20 cellular contexts compared by ENCODE assay signal in genomic region chr10:79208251-79208983, GRCh38.
A peak's percentile ranks its signal among the peaks of the same experiment; 100 is the strongest.
DNase-seq lines count a peak whose midpoint lies in the region; ATAC-seq and TF ChIP-seq lines count a peak whose summit lies in the region.
"Had no signal": no experiment of that assay in that cellular context is flagged by ENCODE, and none has a peak within 500 bp of the region (broad histone marks: within the 10 kb centered on the region; RNA-seq: fewer than 3 reads in every experiment).

No MANE protein-coding gene starts in this region.

- H4K20me1 ChIP-seq in BLaER1 treated with 17β-estradiol and CSF1 and Interleukin-3, amounts not matched to agents 10 nM and 100 nM: peaks cover 79 to 98% (median 92%) of the 10 kb centered on the region in 11 experiments

- peak overlapping the region; percentile 67 for H3K27ac Mint-ChIP-seq in activated T-helper 17 cell treated with anti-CD3 and anti-CD28 coated beads, Interleukin-2, amount 50 U/mL, for 72 hours
- H3K27ac Mint-ChIP-seq in glutamatergic neuron (ENCODE audit: unreplicated experiment): peak overlapping the region; percentile 88
- H3K27ac Mint-ChIP-seq: B cell had no signal

- TF ChIP-seq CTCF in glutamatergic neuron (IDR thresholded peaks at IDR 0.05; ENCODE audit: partially characterized antibody, unreplicated experiment) (no peak), spleen (IDR thresholded peaks at IDR 0.05 in 8 of 11, conservative IDR thresholded peaks at IDR 0.05 in 3 of 11) (no peak), colonic mucosa (IDR thresholded peaks at IDR 0.05) (no peak)

- H3K27ac ChIP-seq in BLaER1 treated with 17β-estradiol and CSF1 and Interleukin-3, amounts not matched to agents 10 nM and 100 nM: no peak overlapping the region
- H3K27ac ChIP-seq in spleen (peak overlapping the region in 5 of 8 donors; percentile 47 to 67 (median 54)), colonic mucosa (no peak overlapping the region)

- no peak overlapping the region for H3K4me3 Mint-ChIP-seq in activated T-helper 17 cell treated with anti-CD3 and anti-CD28 coated beads, Interleukin-2, amount 50 U/mL, for 72 hours
- peak overlapping the region; percentile 65 for H3K4me3 Mint-ChIP-seq in glutamatergic neuron (ENCODE audit: unreplicated experiment)
- H3K4me3 Mint-ChIP-seq: B cell; CD4-positive, alpha-beta memory T cell had no signal

- peaks cover 0 to 62% (median 45%) of the 10 kb centered on the region in 10 experiments; a peak in 17 of 20 replicates for H3K4me1 ChIP-seq in BLaER1 treated with 17β-estradiol and CSF1 and Interleukin-3, amounts not matched to agents 10 nM and 100 nM
- H3K4me1 ChIP-seq in spleen: peaks cover 0 to 52% (median 21%) of the 10 kb centered on the region in 6 donors
- H3K4me1 ChIP-seq in colonic mucosa: no peaks in the 10 kb centered on the region

- DNase-seq in glutamatergic neuron: no peak
- no peak for DNase-seq in spleen
- no peak for DNase-seq in MV-4-11 (lab: John Stamatoyannopoulos, UW)
- no peak for DNase-seq in Right ventricle myocardium superior
- no peak for DNase-seq in colonic mucosa
- DNase-seq: CD4-positive, alpha-beta memory T cell; DMS53; EL; H7; MM.1S; NCI-H1105; NCI-H2081 treated with DMSO at 0.1 percent for 48 hours; NCI-H748 treated with DMSO at 0.1 percent for 48 hours; NK-92 treated with Interleukin-12 subunit alpha and Interleukin-12 subunit beta, amount 100 ng/mL, for 24 hours had no signal

- 85 to 91% (median 89%) methylated on average over 12 to 15 of the region's 15 CpGs for WGBS in spleen, 5 donors

- H3K9me3 ChIP-seq in BLaER1 treated with 17β-estradiol and CSF1 and Interleukin-3, amounts not matched to agents 10 nM and 100 nM (replicated peaks in 1 of 11): no peaks in the 10 kb centered on the region
- H3K9me3 ChIP-seq in spleen (no peaks in the 10 kb centered on the region), colonic mucosa (no peaks in the 10 kb centered on the region)
- H3K9me3 ChIP-seq: SK-N-SH had no signal

- intact Hi-C loops in spleen (cut with DNase I; ENCODE audit: low total_unique reads): no loop called here
- intact Hi-C loops in Right ventricle myocardium superior (cut with DNase I): no loop called here
- intact Hi-C loops in colonic mucosa (cut with DNase I): no loop called here

- peaks cover 84 to 98% (median 95%) of the 10 kb centered on the region in 11 experiments for H3K36me3 ChIP-seq in BLaER1 treated with 17β-estradiol and CSF1 and Interleukin-3, amounts not matched to agents 10 nM and 100 nM
- H3K36me3 ChIP-seq in spleen (peaks cover 0 to 94% (median 10%) of the 10 kb centered on the region in 6 donors), colonic mucosa (no peaks in the 10 kb centered on the region)

- no peak for ATAC-seq in activated T-helper 17 cell treated with anti-CD3 and anti-CD28 coated beads, Interleukin-2, amount 50 U/mL, for 72 hours (replicated peaks)
- ATAC-seq in GM19467 (IDR thresholded peaks at IDR 0.05; ENCODE audit: unreplicated experiment) (no peak), Right ventricle myocardium superior (ENCODE audit: poor library complexity) (no peak)
- ATAC-seq: Right ventricle myocardium inferior had no signal

- H3K4me1 Mint-ChIP-seq in activated T-helper 17 cell treated with anti-CD3 and anti-CD28 coated beads, Interleukin-2, amount 50 U/mL, for 72 hours: no peaks in the 10 kb centered on the region
- H3K4me1 Mint-ChIP-seq in glutamatergic neuron (ENCODE audit: low read depth, unreplicated experiment): peaks cover 38% of the 10 kb centered on the region

- H3K27me3 ChIP-seq in BLaER1 treated with 17β-estradiol and CSF1 and Interleukin-3, amounts not matched to agents 10 nM and 100 nM: no peaks in the 10 kb centered on the region
- H3K27me3 ChIP-seq in spleen (replicated peaks in 1 of 7) (no peaks in the 10 kb centered on the region), colonic mucosa (no peaks in the 10 kb centered on the region)

- peaks cover 17% of the 10 kb centered on the region for H3K36me3 Mint-ChIP-seq in activated T-helper 17 cell treated with anti-CD3 and anti-CD28 coated beads, Interleukin-2, amount 50 U/mL, for 72 hours (ENCODE audit: low read depth)
- H3K36me3 Mint-ChIP-seq in glutamatergic neuron (ENCODE audit: unreplicated experiment): peaks cover 10% of the 10 kb centered on the region

- H3K9me3 Mint-ChIP-seq in activated T-helper 17 cell treated with anti-CD3 and anti-CD28 coated beads, Interleukin-2, amount 50 U/mL, for 72 hours: no peaks in the 10 kb centered on the region
- peaks cover 29% of the 10 kb centered on the region for H3K9me3 Mint-ChIP-seq in glutamatergic neuron (ENCODE audit: unreplicated experiment)

- peak overlapping the region in 2 of 11 experiments; percentile 7 to 44; a peak in 2 of 22 replicates for H3K9ac ChIP-seq in BLaER1 treated with 17β-estradiol and CSF1 and Interleukin-3, amounts not matched to agents 10 nM and 100 nM
- no peak overlapping the region for H3K9ac ChIP-seq in colonic mucosa (ENCODE audit: low read depth in 2 of 2, low read length in 2 of 2)
- H3K9ac ChIP-seq: SK-N-SH had no signal

- no peak for TF ChIP-seq POLR2A in spleen (IDR thresholded peaks at IDR 0.05)

- H3K4me3 ChIP-seq in BLaER1 treated with 17β-estradiol and CSF1 and Interleukin-3, amounts not matched to agents 10 nM and 100 nM: no peak overlapping the region
- H3K4me3 ChIP-seq in spleen (no peak overlapping the region), colonic mucosa (no peak overlapping the region)

- H3K27me3 Mint-ChIP-seq in activated T-helper 17 cell treated with anti-CD3 and anti-CD28 coated beads, Interleukin-2, amount 50 U/mL, for 72 hours: no peaks in the 10 kb centered on the region
- peaks cover 30% of the 10 kb centered on the region for H3K27me3 Mint-ChIP-seq in glutamatergic neuron (ENCODE audit: unreplicated experiment)
- H3K27me3 Mint-ChIP-seq: B cell; CD4-positive, alpha-beta memory T cell had no signal

- peak overlapping the region in 7 of 11 experiments; percentile 53 to 75 (median 69); a peak in 14 of 22 replicates for H3K4me2 ChIP-seq in BLaER1 treated with 17β-estradiol and CSF1 and Interleukin-3, amounts not matched to agents 10 nM and 100 nM
- H3K4me2 ChIP-seq: SK-N-SH had no signal

Comparison
In these comparisons a context has a peak if more than half of its experiments do, and no peak if none do; other contexts are left out.
1. H3K27ac ChIP-seq: peak in spleen (5 of 8); none in BLaER1 treated with 17β-estradiol and CSF1 and Interleukin-3, amounts not matched to agents 10 nM and 100 nM (0 of 11) and colonic mucosa (single experiment).